8 cellular contexts compared by ENCODE assay signal in the genomic region with DNA sequence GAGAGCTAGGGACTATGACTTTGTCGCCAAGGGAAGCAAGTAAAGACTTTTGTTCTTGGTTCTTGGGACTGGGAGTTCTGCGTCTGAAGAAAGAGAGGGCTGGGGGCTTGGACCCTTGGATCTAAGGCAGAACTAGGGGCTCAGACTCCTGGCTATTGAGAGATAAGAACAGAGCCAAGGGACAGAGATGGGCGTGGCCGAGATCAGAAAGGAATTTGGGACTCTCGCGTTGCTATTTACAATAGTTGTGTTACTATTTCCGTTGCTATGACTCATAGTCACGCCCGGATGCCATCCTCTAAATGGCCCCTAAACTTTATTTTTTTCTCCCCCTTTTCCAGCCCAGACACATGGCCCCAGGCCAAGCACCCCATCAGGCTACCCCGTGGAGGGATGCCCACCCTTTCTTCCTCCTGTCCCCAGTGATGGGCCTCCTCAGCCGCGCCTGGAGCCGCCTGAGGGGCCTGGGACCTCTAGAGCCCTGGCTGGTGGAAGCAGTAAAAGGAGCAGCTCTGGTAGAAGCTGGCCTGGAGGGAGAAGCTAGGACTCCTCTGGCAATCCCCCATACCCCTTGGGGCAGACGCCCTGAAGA. TPM values are rescaled to one million over a fixed set of nuclear protein-coding genes. Genes with fewer than 3 reads are reported as not detected.
A peak's percentile ranks its signal among the peaks of the same experiment; 100 is the strongest.
DNase-seq lines count a peak whose midpoint lies in the region; ATAC-seq and TF ChIP-seq lines count a peak whose summit lies in the region.

No MANE protein-coding gene starts in this region.

- peaks cover 40 to 46% (median 41%) of the 10 kb centered on the region in 3 donors for H3K36me3 ChIP-seq in tibial artery

- H3K27ac Mint-ChIP-seq in activated naive CD8-positive, alpha-beta T cell: peak overlapping the region; percentile 98

- ATAC-seq in omental fat pad (ENCODE audit: low FRiP score): peak; percentile 11

- H3K4me3 ChIP-seq in GM12865 (ENCODE audit: low read depth, low read length) (peak overlapping the region; percentile 89), LNCaP clone FGC (ENCODE audit: low read depth, low read length) (peak overlapping the region; percentile 94), tibial artery (peak overlapping the region; percentile 95 to 100)

- TF ChIP-seq CTCF in GM12865 (IDR thresholded peaks at IDR 0.05; ENCODE audit: insufficient read depth, low read depth, low read length, missing control alignments): no peak
- TF ChIP-seq CTCF in LNCaP clone FGC (IDR thresholded peaks at IDR 0.05; ENCODE audit: control insufficient read depth, extremely low read depth, insufficient read depth): no peak
- no peak for TF ChIP-seq CTCF in omental fat pad (IDR thresholded peaks at IDR 0.05)
- TF ChIP-seq CTCF in tibial artery (IDR thresholded peaks at IDR 0.05): peak in 1 of 2 experiments; percentile 38

- H3K27ac ChIP-seq in tibial artery: peak overlapping the region; percentile 99 to 100

- no peaks in the 10 kb centered on the region for H3K9me3 Mint-ChIP-seq in activated naive CD8-positive, alpha-beta T cell (ENCODE audit: low read depth)

- H3K36me3 Mint-ChIP-seq in activated naive CD8-positive, alpha-beta T cell: peaks cover 22% of the 10 kb centered on the region

- H3K27me3 Mint-ChIP-seq in activated naive CD8-positive, alpha-beta T cell: no peaks in the 10 kb centered on the region

- H3K27me3 ChIP-seq in tibial artery: no peaks in the 10 kb centered on the region

- intact Hi-C loops in tibial artery (cut with DNase I; ENCODE audit: low total_unique reads): loop anchor here (5.0 to 10.0 kb wide), 2 partner anchors 92 to 244 kb away; a partner anchor contains a TSS

- peaks cover 37% of the 10 kb centered on the region for H3K4me1 Mint-ChIP-seq in activated naive CD8-positive, alpha-beta T cell (ENCODE audit: low read depth)

- peak; percentile 89 for DNase-seq in GM12865 (ENCODE audit: low read depth)
- DNase-seq in LNCaP clone FGC (ENCODE audit: low read depth): peak; percentile 46
- DNase-seq in SK-N-DZ (ENCODE audit: low spot score): peak; percentile 49
- DNase-seq in glomerular endothelial cell (ENCODE audit: extremely low read depth, low read depth, low spot score): peak; percentile 92
- DNase-seq in omental fat pad (ENCODE audit: low spot score): peak; percentile 73
- DNase-seq in tibial artery: peak; percentile 95 to 96
- no peak for DNase-seq in GOT3 (lab: John Stamatoyannopoulos, UW)

- peak overlapping the region; percentile 99 for H3K4me3 Mint-ChIP-seq in activated naive CD8-positive, alpha-beta T cell

- peaks cover 0 to 55% (median 36%) of the 10 kb centered on the region in 4 donors for H3K4me1 ChIP-seq in tibial artery

- H3K9me3 ChIP-seq in tibial artery: no peaks in the 10 kb centered on the region

RNA-seq across cellular contexts. Expression of a gene that starts 0.8 kb away (rescaled TPM):
- polyA plus RNA-seq in SK-N-DZ (2014; cell fraction: cytosol; rRNA removed): 9.7 and 13.0 TPM in 2 replicates
- 2.7 and 4.7 TPM in 2 replicates for polyA plus RNA-seq in SK-N-DZ (2014; cell fraction: nucleus; rRNA removed)
- total RNA-seq in glomerular endothelial cell: 74.2 and 82.8 TPM in 2 replicates
- total RNA-seq in omental fat pad: 100 to 1,000 TPM; 105 to 282 (median 176) TPM

RNA-seq across cellular contexts. Expression of a gene that starts 4.6 kb away (rescaled TPM):
- polyA plus RNA-seq in SK-N-DZ (2014; cell fraction: cytosol; rRNA removed): 0.99 and 1.4 TPM in 2 replicates
- 5.3 and 7.8 TPM in 2 replicates for polyA plus RNA-seq in SK-N-DZ (2014; cell fraction: nucleus; rRNA removed)
- 2.4 and 4.0 TPM in 2 replicates for total RNA-seq in glomerular endothelial cell
- total RNA-seq in omental fat pad: 10 to 100 TPM in 3 of 4 donors, 1 to 10 TPM in 1; 7.3 to 18.7 (median 14.9) TPM

RNA-seq across cellular contexts. Expression of a gene that starts 25.6 kb away (rescaled TPM):
- polyA plus RNA-seq in SK-N-DZ (2014; cell fraction: cytosol; rRNA removed): 0.40 and 0.65 TPM in 2 replicates
- polyA plus RNA-seq in SK-N-DZ (2014; cell fraction: nucleus; rRNA removed): 0.16 and 1.4 TPM in 2 replicates
- total RNA-seq in glomerular endothelial cell (0.19 TPM in 1 of 2 replicates, not detected in the other), omental fat pad (not detected)

RNA-seq across cellular contexts. Expression of a gene that starts 27.1 kb away (rescaled TPM):
- 56.6 and 73.7 TPM in 2 replicates for polyA plus RNA-seq in SK-N-DZ (2014; cell fraction: cytosol; rRNA removed)
- polyA plus RNA-seq in SK-N-DZ (2014; cell fraction: nucleus; rRNA removed): 36.9 and 39.9 TPM in 2 replicates
- total RNA-seq in glomerular endothelial cell (446 and 494 TPM in 2 replicates), omental fat pad (100 to 1,000 TPM; 197 to 280 (median 253) TPM)

RNA-seq across cellular contexts. Expression of a gene that starts 36.7 kb away (rescaled TPM):
- polyA plus RNA-seq in SK-N-DZ (2014; cell fraction: cytosol; rRNA removed): 2.6 and 4.3 TPM in 2 replicates
- 9.7 and 10.0 TPM in 2 replicates for polyA plus RNA-seq in SK-N-DZ (2014; cell fraction: nucleus; rRNA removed)
- total RNA-seq in glomerular endothelial cell (38.8 and 39.6 TPM in 2 replicates), omental fat pad (10 to 100 TPM; 11.0 to 19.3 (median 13.0) TPM)
